Comparison of ENCODE assay signal across 8 cellular contexts in genomic region chr5:172005708-172006377, GRCh38. TPM values are rescaled to one million over a fixed set of nuclear protein-coding genes. Genes with fewer than 3 reads are reported as not detected.
DNase-seq lines count a peak whose midpoint lies in the region; ATAC-seq and TF ChIP-seq lines count a peak whose summit lies in the region.

No MANE protein-coding gene starts in this region.

- peaks cover 7% of the 10 kb centered on the region for H3K36me3 ChIP-seq in MG63
- H3K36me3 ChIP-seq in neural cell (ENCODE audit: insufficient read depth, low read length), result no peaks in the 10 kb centered on the region
- H3K36me3 ChIP-seq in vagina, result no peaks in the 10 kb centered on the region

- H3K27me3 ChIP-seq in MG63 (no peaks in the 10 kb centered on the region), neural cell (ENCODE audit: insufficient read depth, low read depth, low read length) (no peaks in the 10 kb centered on the region), vagina (no peaks in the 10 kb centered on the region)

- H3K27ac ChIP-seq in C4-2B (peak overlapping the region; percentile 97), neural cell (ENCODE audit: low read length) (peak overlapping the region; percentile 96), vagina (peak overlapping the region; percentile 93)

- H3K4me1 ChIP-seq in vagina, result peaks cover 57% of the 10 kb centered on the region

- TF ChIP-seq EP300 in neural cell (conservative IDR thresholded peaks at IDR 0.05; ENCODE audit: poor library complexity, severe bottlenecking), result no peak

- TF ChIP-seq CTCF in C4-2B (conservative IDR thresholded peaks at IDR 0.05) (no peak), fibroblast of pulmonary artery (IDR thresholded peaks at IDR 0.05; ENCODE audit: low read length, missing control alignments) (no peak), neural cell (IDR thresholded peaks at IDR 0.05; ENCODE audit: poor library complexity, severe bottlenecking) (no peak), vagina (IDR thresholded peaks at IDR 0.05) (no peak)

- H3K4me3 ChIP-seq in MG63, result peak overlapping the region; percentile 97
- peak overlapping the region; percentile 96 for H3K4me3 ChIP-seq in fibroblast of pulmonary artery (replicated peaks; ENCODE audit: low read depth, low read length)
- peak overlapping the region; percentile 91 for H3K4me3 ChIP-seq in neural cell (ENCODE audit: low read length)
- peak overlapping the region; percentile 84 to 94 for H3K4me3 ChIP-seq in vagina

- H3K9me3 ChIP-seq in MG63, result no peaks in the 10 kb centered on the region
- no peaks in the 10 kb centered on the region for H3K9me3 ChIP-seq in neural cell (ENCODE audit: low read length)
- no peaks in the 10 kb centered on the region for H3K9me3 ChIP-seq in vagina

- H3K9me3 Mint-ChIP-seq in activated T-helper 2 cell treated with anti-CD3 and anti-CD28 coated beads, Interferon-gamma antibody, Interleukin-2, Interleukin-4, amounts not matched to agents 10 μg/mL and 5 μg/mL and 100 μg/mL, durations not matched to agents 14 hours and 24 hours and 36 hours, result no peaks in the 10 kb centered on the region

- intact Hi-C loops in activated T-helper 2 cell treated with anti-CD3 and anti-CD28 coated beads, Interferon-gamma antibody, Interleukin-2, Interleukin-4, amounts not matched to agents 10 μg/mL and 5 μg/mL and 100 μg/mL, durations not matched to agents 14 hours and 24 hours and 36 hours (cut with micrococcal nuclease), result loop anchor here (1.0 to 5.0 kb wide), 10 partner anchors 21 to 1051 kb away; partner anchors contain the start of genes CREBRF and NPM1
- intact Hi-C loops in vagina (cut with DNase I), result loop anchor here (10.0 kb wide), 1 partner anchor 91 kb away; no protein-coding TSS in a partner anchor

- no peaks in the 10 kb centered on the region for H3F3A ChIP-seq in neural cell (ENCODE audit: insufficient read depth, low read length, poor library complexity, severe bottlenecking)

- TF ChIP-seq RAD21 in neural cell (conservative IDR thresholded peaks at IDR 0.05), result no peak

- peak overlapping the region; percentile 79 for H2AFZ ChIP-seq in neural cell (ENCODE audit: low read depth, low read length)

- no peaks in the 10 kb centered on the region for H3K27me3 Mint-ChIP-seq in activated T-helper 2 cell treated with anti-CD3 and anti-CD28 coated beads, Interferon-gamma antibody, Interleukin-2, Interleukin-4, amounts not matched to agents 10 μg/mL and 5 μg/mL and 100 μg/mL, durations not matched to agents 14 hours and 24 hours and 36 hours (ENCODE audit: low read depth)

- H3K79me2 ChIP-seq in neural cell (replicated peaks; ENCODE audit: insufficient read depth, low read length), result peaks cover 53% of the 10 kb centered on the region

- peak overlapping the region; percentile 94 for H3K4me3 Mint-ChIP-seq in activated T-helper 2 cell treated with anti-CD3 and anti-CD28 coated beads, Interferon-gamma antibody, Interleukin-2, Interleukin-4, amounts not matched to agents 10 μg/mL and 5 μg/mL and 100 μg/mL, durations not matched to agents 14 hours and 24 hours and 36 hours (ENCODE audit: low read depth)

- DNase-seq in MG63 (peak; percentile 46), fibroblast of pulmonary artery (ENCODE audit: low read depth) (no peak), vagina (ENCODE audit: extremely low spot score in 2 of 2) (no peak), midbrain (lab: John Stamatoyannopoulos, UW) (no peak)
- DNase-seq in activated T-helper 2 cell treated with anti-CD3 and anti-CD28 coated beads, Interferon-gamma antibody, Interleukin-2, Interleukin-4, amounts not matched to agents 10 μg/mL and 5 μg/mL and 100 μg/mL, durations not matched to agents 14 hours and 24 hours and 36 hours (ENCODE audit: low spot score), result no peak

- H3K4me1 Mint-ChIP-seq in activated T-helper 2 cell treated with anti-CD3 and anti-CD28 coated beads, Interferon-gamma antibody, Interleukin-2, Interleukin-4, amounts not matched to agents 10 μg/mL and 5 μg/mL and 100 μg/mL, durations not matched to agents 14 hours and 24 hours and 36 hours (ENCODE audit: low read depth), result peaks cover 63% of the 10 kb centered on the region

- H3K27ac Mint-ChIP-seq in activated T-helper 2 cell treated with anti-CD3 and anti-CD28 coated beads, Interferon-gamma antibody, Interleukin-2, Interleukin-4, amounts not matched to agents 10 μg/mL and 5 μg/mL and 100 μg/mL, durations not matched to agents 14 hours and 24 hours and 36 hours, result peak overlapping the region; percentile 86

- H3K36me3 Mint-ChIP-seq in activated T-helper 2 cell treated with anti-CD3 and anti-CD28 coated beads, Interferon-gamma antibody, Interleukin-2, Interleukin-4, amounts not matched to agents 10 μg/mL and 5 μg/mL and 100 μg/mL, durations not matched to agents 14 hours and 24 hours and 36 hours (ENCODE audit: low read depth), result peaks cover 20% of the 10 kb centered on the region

- no peak for TF ChIP-seq POLR2A in vagina (IDR thresholded peaks at IDR 0.05)

- H3K9me2 ChIP-seq in neural cell (ENCODE audit: insufficient read depth, low read length), result no peaks in the 10 kb centered on the region

- peak overlapping the region; percentile 70 for H3K4me2 ChIP-seq in neural cell (ENCODE audit: low read length)

- ATAC-seq in GM21447 (IDR thresholded peaks at IDR 0.05; ENCODE audit: unreplicated experiment), result peak; percentile 2

- peak overlapping the region; percentile 96 for H3K9ac ChIP-seq in neural cell (ENCODE audit: low read length)

- no peaks in the 10 kb centered on the region for H4K20me1 ChIP-seq in neural cell (ENCODE audit: insufficient read depth)

TF ChIP-seq in neural cell, 6 proteins besides CTCF, POLR2A, EP300 and RAD21:
- TF ChIP-seq POLR2AphosphoS5 (IDR thresholded peaks at IDR 0.05), result no peak
- peak; percentile 54 for TF ChIP-seq REST (IDR thresholded peaks at IDR 0.05; ENCODE audit: borderline replicate concordance)

RNA-seq across cellular contexts. Expression of gene FBXW11, which starts 0.6 kb away (rescaled TPM):
- total RNA-seq in MG63 (2014; rRNA removed; shearing (Covaris generic); ENCODE audit: low replicate concordance), result 71.1 and 106 TPM in 2 replicates
- total RNA-seq in activated T-helper 2 cell treated with anti-CD3 and anti-CD28 coated beads, Interferon-gamma antibody, Interleukin-2, Interleukin-4, amounts not matched to agents 10 μg/mL and 5 μg/mL and 100 μg/mL, durations not matched to agents 14 hours and 24 hours and 36 hours, result 47.3 and 51.4 TPM in 2 replicates
- polyA plus RNA-seq in neural cell, result 102 and 103 TPM in 2 replicates
- 214 and 225 TPM in 2 replicates for polyA minus RNA-seq in neural cell
- total RNA-seq in vagina, result 40.5 TPM
